9 cellular contexts compared by ENCODE assay signal in genomic region chr20:57395111-57395959, GRCh38. TPM values are rescaled to one million over a fixed set of nuclear protein-coding genes. Genes with fewer than 3 reads are reported as not detected.
DNase-seq lines count a peak whose midpoint lies in the region; ATAC-seq and TF ChIP-seq lines count a peak whose summit lies in the region.
"Had no signal": no experiment of that assay in that cellular context is flagged by ENCODE, and none has a peak within 500 bp of the region (broad histone marks: within the 10 kb centered on the region; RNA-seq: fewer than 3 reads in every experiment).

No MANE protein-coding gene starts in this region.

- no peak for ATAC-seq in natural killer cell
- ATAC-seq in natural killer cell treated with Interleukin-12 subunit alpha and Interleukin-12 subunit beta and Interleukin-15 and Interleukin-18, amount 100 ng/mL, for 72 hours: no peak
- ATAC-seq in GM21390 (IDR thresholded peaks at IDR 0.05; ENCODE audit: unreplicated experiment): no peak
- ATAC-seq in GM21381 (IDR thresholded peaks at IDR 0.05; ENCODE audit: unreplicated experiment): no peak

- peaks cover 60 to 78% of the 10 kb centered on the region in 2 donors for H3K4me1 Mint-ChIP-seq in natural killer cell
- peaks cover 59 to 80% of the 10 kb centered on the region in 2 donors for H3K4me1 Mint-ChIP-seq in natural killer cell treated with Interleukin-12 subunit alpha and Interleukin-12 subunit beta and Interleukin-15 and Interleukin-18, amount 100 ng/mL, for 72 hours (ENCODE audit: low read depth in 2 of 2)
- H3K4me1 Mint-ChIP-seq in endodermal cell: peaks cover 16% of the 10 kb centered on the region
- H3K4me1 Mint-ChIP-seq in HFFc6 (ENCODE audit: low read depth): peaks cover 8% of the 10 kb centered on the region

- H3K9me3 Mint-ChIP-seq in natural killer cell (no peaks in the 10 kb centered on the region), endodermal cell (no peaks in the 10 kb centered on the region), HFFc6 (no peaks in the 10 kb centered on the region)
- H3K9me3 Mint-ChIP-seq in natural killer cell treated with Interleukin-12 subunit alpha and Interleukin-12 subunit beta and Interleukin-15 and Interleukin-18, amount 100 ng/mL, for 72 hours: no peaks in the 10 kb centered on the region

- H3K4me1 ChIP-seq in endodermal cell (ENCODE audit: control insufficient read depth, insufficient read depth, low read length): peaks cover 7% of the 10 kb centered on the region

- H3K36me3 Mint-ChIP-seq in natural killer cell: no peaks in the 10 kb centered on the region
- H3K36me3 Mint-ChIP-seq in natural killer cell treated with Interleukin-12 subunit alpha and Interleukin-12 subunit beta and Interleukin-15 and Interleukin-18, amount 100 ng/mL, for 72 hours: peaks cover 5% of the 10 kb centered on the region
- peaks cover 43% of the 10 kb centered on the region for H3K36me3 Mint-ChIP-seq in endodermal cell (ENCODE audit: low read depth)
- peaks cover 5% of the 10 kb centered on the region; the same call in 1 of the 2 replicates for H3K36me3 Mint-ChIP-seq in HFFc6 (ENCODE audit: low read depth)

- peaks cover 6% of the 10 kb centered on the region for H3K27me3 ChIP-seq in endodermal cell (ENCODE audit: control insufficient read depth, insufficient read depth, low read length, poor library complexity, severe bottlenecking)

- DNase-seq in natural killer cell: no peak
- DNase-seq in natural killer cell treated with Interleukin-12 subunit alpha and Interleukin-12 subunit beta and Interleukin-15 and Interleukin-18, amount 100 ng/mL, for 72 hours (ENCODE audit: low spot score): no peak
- DNase-seq in endodermal cell: peak; percentile 77
- DNase-seq in midbrain (lab: John Stamatoyannopoulos, UW): peak; percentile 95
- DNase-seq in HFFc6: no peak
- no peak for DNase-seq in activated T-cell treated with anti-CD3 and anti-CD28 coated beads for 4 hours

- H3K27ac ChIP-seq in endodermal cell (ENCODE audit: low read depth, low read length): peak overlapping the region; percentile 83
- H3K27ac ChIP-seq: epithelial cell of prostate had no signal

- no peak overlapping the region for H3K9ac ChIP-seq in endodermal cell (ENCODE audit: extremely low read depth, low read length, poor library complexity, severe bottlenecking)

- H3K9me3 ChIP-seq in endodermal cell (ENCODE audit: control insufficient read depth, low read length): no peaks in the 10 kb centered on the region

- TF ChIP-seq CTCF in natural killer cell (IDR thresholded peaks at IDR 0.05) (no peak), endodermal cell (conservative IDR thresholded peaks at IDR 0.05) (no peak), HFFc6 (IDR thresholded peaks at IDR 0.05) (no peak)

- WGBS in endodermal cell (ENCODE audit: insufficient coverage in 1 of 2, insufficient read length in 1 of 2), 2 experiments: 58 to 75% methylated on average over 23 to 31 of the region's 31 CpGs

- H3K36me3 ChIP-seq in endodermal cell (ENCODE audit: control insufficient read depth, insufficient read depth, low read length): peaks cover 26% of the 10 kb centered on the region

- H3K4me3 Mint-ChIP-seq in natural killer cell (peak overlapping the region; percentile 86), endodermal cell (no peak overlapping the region), HFFc6 (no peak overlapping the region)
- no peak overlapping the region for H3K4me3 Mint-ChIP-seq in natural killer cell treated with Interleukin-12 subunit alpha and Interleukin-12 subunit beta and Interleukin-15 and Interleukin-18, amount 100 ng/mL, for 72 hours

- H3K27me3 Mint-ChIP-seq in natural killer cell (ENCODE audit: low read depth in 2 of 2): no peaks in the 10 kb centered on the region
- no peaks in the 10 kb centered on the region for H3K27me3 Mint-ChIP-seq in natural killer cell treated with Interleukin-12 subunit alpha and Interleukin-12 subunit beta and Interleukin-15 and Interleukin-18, amount 100 ng/mL, for 72 hours
- peaks cover 6% of the 10 kb centered on the region for H3K27me3 Mint-ChIP-seq in endodermal cell (ENCODE audit: insufficient read depth)
- no peaks in the 10 kb centered on the region; the same call in 1 of the 2 replicates for H3K27me3 Mint-ChIP-seq in HFFc6 (ENCODE audit: insufficient read depth)

- no peak overlapping the region for H3K4me3 ChIP-seq in endodermal cell (ENCODE audit: low read length)

- peak overlapping the region; percentile 95 to 97 for H3K27ac Mint-ChIP-seq in natural killer cell
- no peak overlapping the region for H3K27ac Mint-ChIP-seq in natural killer cell treated with Interleukin-12 subunit alpha and Interleukin-12 subunit beta and Interleukin-15 and Interleukin-18, amount 100 ng/mL, for 72 hours
- H3K27ac Mint-ChIP-seq in endodermal cell: peak overlapping the region; percentile 61
- H3K27ac Mint-ChIP-seq in HFFc6: no peak overlapping the region; the same call in 1 of the 2 replicates

- intact Hi-C loops in natural killer cell (cut with micrococcal nuclease): loop anchor here (5.0 to 10.0 kb wide), 3 partner anchors 87 to 319 kb away; partner anchors contain the start of gene PMEPA1

RNA-seq across cellular contexts. Expression of gene RBM38, which starts 4.1 kb away (rescaled TPM):
- total RNA-seq in natural killer cell: 100 to 1,000 TPM; 217 to 392 (median 264) TPM
- 10 to 100 TPM; 18.3 to 29.2 TPM for total RNA-seq in natural killer cell treated with Interleukin-12 subunit alpha and Interleukin-12 subunit beta and Interleukin-15 and Interleukin-18, amount 100 ng/mL, for 72 hours
- 10 to 100 TPM; 29.0 to 30.2 TPM for total RNA-seq in endodermal cell
- polyA plus RNA-seq in endodermal cell (2013, experiment 1 of 2): 58.7 TPM
- polyA plus RNA-seq in endodermal cell (2013, experiment 2 of 2): 59.5 TPM
- 1 to 10 TPM; 3.7 to 5.7 (median 4.6) TPM for total RNA-seq in HFFc6 (2021; fragmentation: NEBNext Ultra II Directional; extraction: Animal tissue kit (Norgen Biotek cat#: 25700))

RNA-seq across cellular contexts. Expression of gene RAE1, which starts 44.3 kb away (rescaled TPM):
- 10 to 100 TPM; 50.3 to 66.8 (median 52.5) TPM for total RNA-seq in natural killer cell
- 10 to 100 TPM; 43.6 to 86.0 TPM for total RNA-seq in natural killer cell treated with Interleukin-12 subunit alpha and Interleukin-12 subunit beta and Interleukin-15 and Interleukin-18, amount 100 ng/mL, for 72 hours
- 10 to 100 TPM; 41.2 to 43.8 TPM for total RNA-seq in endodermal cell
- 46.4 TPM for polyA plus RNA-seq in endodermal cell (2013, experiment 1 of 2)
- 42.3 TPM for polyA plus RNA-seq in endodermal cell (2013, experiment 2 of 2)
- total RNA-seq in HFFc6 (2021; fragmentation: NEBNext Ultra II Directional; extraction: Animal tissue kit (Norgen Biotek cat#: 25700)): 10 to 100 TPM; 25.1 to 31.4 (median 28.3) TPM

Comparison
In these comparisons a context has a peak if more than half of its experiments do, and no peak if none do; other contexts are left out.
1. H3K27ac Mint-ChIP-seq: peak in natural killer cell (2 of 2) and endodermal cell (single experiment); none in natural killer cell treated with Interleukin-12 subunit alpha and Interleukin-12 subunit beta and Interleukin-15 and Interleukin-18, amount 100 ng/mL, for 72 hours (0 of 2) and HFFc6 (single experiment).
2. RNA of gene RBM38, which starts 4.1 kb away (total RNA-seq): 217 to 392 TPM in natural killer cell; 29.0 to 30.2 TPM in endodermal cell, 18.3 to 29.2 TPM in natural killer cell treated with Interleukin-12 subunit alpha and Interleukin-12 subunit beta and Interleukin-15 and Interleukin-18, amount 100 ng/mL, for 72 hours and 3.7 to 5.7 TPM in HFFc6; every median in the first group is over 4 times any median in the second.
3. DNase-seq: peak in endodermal cell (single experiment) and midbrain (single experiment); none in natural killer cell (single experiment), natural killer cell treated with Interleukin-12 subunit alpha and Interleukin-12 subunit beta and Interleukin-15 and Interleukin-18, amount 100 ng/mL, for 72 hours (single experiment), HFFc6 (single experiment) and activated T-cell treated with anti-CD3 and anti-CD28 coated beads for 4 hours (single experiment).